Comparison of ENCODE assay signal across 16 cellular contexts in genomic region chr1:44316231-44316759, GRCh38. TPM values are rescaled to one million over a fixed set of nuclear protein-coding genes. Genes with fewer than 3 reads are reported as not detected.
A peak's percentile ranks its signal among the peaks of the same experiment; 100 is the strongest.
DNase-seq lines count a peak whose midpoint lies in the region; ATAC-seq, FAIRE-seq and TF ChIP-seq lines count a peak whose summit lies in the region.
"Had no signal": no experiment of that assay in that cellular context is flagged by ENCODE, and none has a peak within 500 bp of the region (broad histone marks: within the 10 kb centered on the region; RNA-seq: fewer than 3 reads in every experiment).

No MANE protein-coding gene starts in this region.

- no peak overlapping the region for H3K27ac ChIP-seq in RWPE1
- H3K27ac ChIP-seq: spleen had no signal

- no peaks in the 10 kb centered on the region for H3K27me3 Mint-ChIP-seq in activated naive CD8-positive, alpha-beta T cell treated with anti-CD3 and anti-CD28 coated beads for 36 hours

- TF ChIP-seq CTCF in RWPE1 (conservative IDR thresholded peaks at IDR 0.05; ENCODE audit: low read depth): no peak

- no peak for TF ChIP-seq POLR2A in GM12891 (IDR thresholded peaks at IDR 0.05; ENCODE audit: low read depth, low read length)

- peaks cover 8% of the 10 kb centered on the region for H3K36me3 Mint-ChIP-seq in activated naive CD8-positive, alpha-beta T cell treated with anti-CD3 and anti-CD28 coated beads for 36 hours

- no peak overlapping the region for H3K27ac Mint-ChIP-seq in activated naive CD8-positive, alpha-beta T cell treated with anti-CD3 and anti-CD28 coated beads for 36 hours
- H3K27ac Mint-ChIP-seq: T-helper 1 cell treated with Interleukin-12 subunit alpha and Interleukin-12 subunit beta and Interleukin-4 antibody, amounts not matched to agents 30 μg/mL and 1 μg/mL, for 36 hours had no signal

- CTCF ChIA-PET in RWPE1 (lab: Yijun Ruan, JAX): interaction anchor here (0.6 to 0.9 kb wide), 2 partner anchors 10 to 173 kb away, joined by 3 read pairs; no protein-coding TSS in a partner anchor

- DNase-seq in GM12891 (ENCODE audit: insufficient read length, low spot score) (no peak), HK-2 (ENCODE audit: unreplicated experiment) (peak; percentile 31), RCC 7860 (ENCODE audit: low spot score) (peak; percentile 43), left kidney (ENCODE audit: low read depth, low spot score) (peak; percentile 37), RWPE1 (ENCODE audit: low spot score) (no peak)
- DNase-seq in effector CD8-positive, alpha-beta T cell (lab: John Stamatoyannopoulos, UW): no peak
- no peak for DNase-seq in activated naive CD8-positive, alpha-beta T cell treated with anti-CD3 and anti-CD28 coated beads for 36 hours
- DNase-seq: activated T-cell treated with anti-CD3 and anti-CD28 coated beads, Interleukin-2, amount 50 U/mL, for 1 hour; Caco-2; GOT3; mucosa of descending colon; spleen; stimulated activated naive CD4-positive, alpha-beta T cell had no signal

- peak; percentile 56 for FAIRE-seq in GM12891 (lab: Jason Lieb, UNC)
- FAIRE-seq in RCC 7860 (lab: Jason Lieb, UNC): peak; percentile 40
- FAIRE-seq: colon had no signal

- H3K9me3 Mint-ChIP-seq in activated naive CD8-positive, alpha-beta T cell treated with anti-CD3 and anti-CD28 coated beads for 36 hours: no peaks in the 10 kb centered on the region
- H3K9me3 Mint-ChIP-seq: T-helper 1 cell treated with Interleukin-12 subunit alpha and Interleukin-12 subunit beta and Interleukin-4 antibody, amounts not matched to agents 30 μg/mL and 1 μg/mL, for 36 hours had no signal

- peaks cover 8% of the 10 kb centered on the region for H3K4me1 Mint-ChIP-seq in activated naive CD8-positive, alpha-beta T cell treated with anti-CD3 and anti-CD28 coated beads for 36 hours

- no peak overlapping the region for H3K4me3 Mint-ChIP-seq in activated naive CD8-positive, alpha-beta T cell treated with anti-CD3 and anti-CD28 coated beads for 36 hours
- H3K4me3 Mint-ChIP-seq: T-helper 1 cell treated with Interleukin-12 subunit alpha and Interleukin-12 subunit beta and Interleukin-4 antibody, amounts not matched to agents 30 μg/mL and 1 μg/mL, for 36 hours had no signal

- no peak for ATAC-seq in GM19328 (IDR thresholded peaks at IDR 0.05; ENCODE audit: unreplicated experiment)
- ATAC-seq: mucosa of descending colon had no signal

- POLR2A ChIA-PET in RWPE1 (lab: Yijun Ruan, JAX; ENCODE audit: low non-redundant PET): no interaction called here

TF ChIP-seq in GM12891, 5 proteins besides CTCF, POLR2A, EP300 and RAD21:
- TF ChIP-seq SPI1 (IDR thresholded peaks at IDR 0.05; ENCODE audit: low read depth, low read length) (no peak), POLR2AphosphoS5 (IDR thresholded peaks at IDR 0.05; ENCODE audit: low read depth, low read length) (no peak), TAF1 (IDR thresholded peaks at IDR 0.05; ENCODE audit: low read depth, low read length) (no peak), POU2F2 (IDR thresholded peaks at IDR 0.05; ENCODE audit: low read depth, low read length) (no peak)
TF ChIP-seq in GM12891: peak in this region for 0.

RNA-seq across cellular contexts. Expression of gene ERI3, which starts 38.8 kb away (rescaled TPM):
- 28.3 TPM for polyA plus RNA-seq in GM12891 (2012; ENCODE audit: low read depth, missing spikeins)
- total RNA-seq in activated naive CD8-positive, alpha-beta T cell treated with anti-CD3 and anti-CD28 coated beads for 36 hours: 10 to 100 TPM; 47.3 to 48.2 TPM

Comparison
In these comparisons a context has a peak if more than half of its experiments do, and no peak if none do; other contexts are left out.
1. DNase-seq: peak in HK-2 (single experiment), RCC 7860 (single experiment) and left kidney (single experiment); none in GM12891 (single experiment), effector CD8-positive, alpha-beta T cell (single experiment), activated naive CD8-positive, alpha-beta T cell treated with anti-CD3 and anti-CD28 coated beads for 36 hours (single experiment) and RWPE1 (single experiment).